ENCODE assay signal across 8 cellular contexts in the genomic region with DNA sequence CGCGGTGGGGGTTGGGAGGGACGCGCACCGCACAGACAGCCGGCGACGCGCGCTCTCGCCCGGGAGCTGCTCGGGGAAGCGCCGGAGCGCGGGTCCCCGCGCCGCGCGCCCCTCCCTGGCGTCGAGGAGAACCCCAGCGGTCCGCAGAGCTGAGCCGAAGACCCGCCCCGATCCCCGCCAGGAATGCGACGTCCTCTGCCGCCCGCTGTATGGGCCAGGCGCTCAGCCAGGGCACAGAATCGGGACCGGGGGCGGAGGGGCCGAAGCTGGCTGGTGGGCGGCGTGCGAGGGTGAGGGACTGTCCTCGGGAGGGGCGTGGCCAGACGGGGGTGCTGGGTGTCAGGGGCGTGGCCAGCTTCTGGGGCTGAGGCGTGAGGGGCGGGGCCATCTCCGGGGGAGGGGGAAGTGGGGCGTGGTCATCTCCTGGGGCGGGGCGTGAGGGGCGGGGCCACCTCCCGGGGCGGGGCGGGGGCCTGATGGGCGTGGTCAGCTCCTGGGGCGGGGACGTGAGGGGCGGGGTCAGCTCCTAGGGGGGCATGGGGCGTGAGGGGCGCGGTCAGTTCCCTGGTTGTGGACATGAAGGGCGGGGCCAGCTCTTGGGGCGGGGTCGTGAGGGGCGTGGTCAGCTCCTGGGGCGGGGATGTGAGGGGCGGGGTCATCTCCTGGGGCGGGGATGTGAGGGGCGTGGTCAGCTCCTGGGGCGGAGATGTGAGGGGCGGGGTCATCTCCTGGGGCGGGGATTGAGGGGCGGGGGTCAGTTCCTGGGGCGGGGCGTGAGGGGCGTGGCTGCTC. TPM values are rescaled to one million over a fixed set of nuclear protein-coding genes. Genes with fewer than 3 reads are reported as not detected.
DNase-seq lines count a peak whose midpoint lies in the region; ATAC-seq and TF ChIP-seq lines count a peak whose summit lies in the region.

No MANE protein-coding gene starts in this region.

- no peaks in the 10 kb centered on the region for H3K9me3 ChIP-seq in esophagus (ENCODE audit: control insufficient read depth in 2 of 2, insufficient read depth in 1 of 2, low read depth in 1 of 2, low read length in 1 of 2)
- no peaks in the 10 kb centered on the region for H3K9me3 ChIP-seq in mucosa of descending colon

- H3K36me3 Mint-ChIP-seq in activated T-cell treated with anti-CD3 and anti-CD28 coated beads, Interleukin-2, amount 50 U/mL, for 24 hours (ENCODE audit: low read depth): no peaks in the 10 kb centered on the region

- H3K4me3 ChIP-seq in esophagus (ENCODE audit: low read depth in 1 of 2, low read length in 2 of 2) (peak overlapping the region; percentile 19 to 46), mucosa of descending colon (no peak overlapping the region)

- no peak for TF ChIP-seq CTCF in mucosa of descending colon (IDR thresholded peaks at IDR 0.05)

- no peaks in the 10 kb centered on the region for H3K27me3 ChIP-seq in esophagus (ENCODE audit: control insufficient read depth in 1 of 2, insufficient read depth in 2 of 2, low read length in 2 of 2)

- H3K4me3 Mint-ChIP-seq in activated T-cell treated with anti-CD3 and anti-CD28 coated beads, Interleukin-2, amount 50 U/mL, for 24 hours: no peak overlapping the region

- H3K36me3 ChIP-seq in esophagus (ENCODE audit: control insufficient read depth in 2 of 2, insufficient read depth in 2 of 2, low read length in 1 of 2): no peaks in the 10 kb centered on the region
- no peaks in the 10 kb centered on the region for H3K36me3 ChIP-seq in mucosa of descending colon (ENCODE audit: low read depth)

- peak overlapping the region in 1 of 2 donors; percentile 11 for H3K27ac ChIP-seq in esophagus (ENCODE audit: low read depth in 2 of 2, low read length in 1 of 2)

- ATAC-seq in mucosa of descending colon: peak; percentile 75
- ATAC-seq in HG03342 (IDR thresholded peaks at IDR 0.05; ENCODE audit: unreplicated experiment): no peak
- ATAC-seq in GM18861 (IDR thresholded peaks at IDR 0.05; ENCODE audit: unreplicated experiment): no peak

- peaks cover 13% of the 10 kb centered on the region for H3K27me3 Mint-ChIP-seq in activated T-cell treated with anti-CD3 and anti-CD28 coated beads, Interleukin-2, amount 50 U/mL, for 24 hours

- H3K4me1 Mint-ChIP-seq in activated T-cell treated with anti-CD3 and anti-CD28 coated beads, Interleukin-2, amount 50 U/mL, for 24 hours (ENCODE audit: low read depth): peaks cover 20% of the 10 kb centered on the region

- H3K9me3 Mint-ChIP-seq in activated T-cell treated with anti-CD3 and anti-CD28 coated beads, Interleukin-2, amount 50 U/mL, for 24 hours: no peaks in the 10 kb centered on the region

- H3K4me1 ChIP-seq in esophagus (ENCODE audit: control insufficient read depth in 2 of 2, insufficient read depth in 2 of 2, low read length in 1 of 2) (peaks cover 6 to 14% of the 10 kb centered on the region in 2 donors), mucosa of descending colon (ENCODE audit: low read depth) (peaks cover 2% of the 10 kb centered on the region)

- intact Hi-C loops in mucosa of descending colon (cut with DNase I, micrococcal nuclease): no loop called here

- DNase-seq in Daoy (ENCODE audit: low read depth) (peak; percentile 79), NCI-H526 treated with DMSO at 0.1 percent for 48 hours (lab: John Stamatoyannopoulos, UW) (peak; percentile 53), mucosa of descending colon (peak; percentile 66 to 80 (median 77))
- DNase-seq in activated T-cell treated with anti-CD3 and anti-CD28 coated beads, Interleukin-2, amount 50 U/mL, for 24 hours: peak; percentile 78
- peak; percentile 84 for DNase-seq in stimulated activated CD8-positive, alpha-beta memory T cell treated with anti-CD3 and anti-CD28 coated beads, Interleukin-4, amount 100 ng/mL, for 48 hours

- H3K27ac Mint-ChIP-seq in activated T-cell treated with anti-CD3 and anti-CD28 coated beads, Interleukin-2, amount 50 U/mL, for 24 hours: no peak overlapping the region

- WGBS in esophagus, 2 donors: 5 to 7% methylated on average over 41 to 78 of the region's 78 CpGs

RNA-seq across cellular contexts. Expression of a gene that starts 1.0 kb away (rescaled TPM):
- total RNA-seq in Daoy (2014; rRNA removed; shearing (Covaris generic)): not detected in 2 replicates
- polyA plus RNA-seq in esophagus: 10 to 100 TPM; 18.4 to 42.3 TPM
- 10 to 100 TPM in 2 of 3 donors, 1 to 10 TPM in 1; 2.5 to 45.4 (median 16.1) TPM for total RNA-seq in mucosa of descending colon

RNA-seq across cellular contexts. Expression of a gene that starts 4.5 kb away (rescaled TPM):
- total RNA-seq in Daoy (2014; rRNA removed; shearing (Covaris generic)): not detected in 2 replicates
- under 1 TPM; 0.20 to 0.55 TPM for polyA plus RNA-seq in esophagus
- under 1 TPM in 2 of 3 donors, not detected in 1; 0.17 to 0.76 TPM for total RNA-seq in mucosa of descending colon

RNA-seq across cellular contexts. Expression of a gene that starts 14.0 kb away (rescaled TPM):
- 60.5 and 66.9 TPM in 2 replicates for total RNA-seq in Daoy (2014; rRNA removed; shearing (Covaris generic))
- polyA plus RNA-seq in esophagus: 100 to 1,000 TPM in 1 of 2 donors, 10 to 100 TPM in 1; 49.7 to 119 TPM
- 10 to 100 TPM; 32.0 to 39.9 (median 34.1) TPM for total RNA-seq in mucosa of descending colon

RNA-seq across cellular contexts. Expression of a gene that starts 18.1 kb away (rescaled TPM):
- total RNA-seq in Daoy (2014; rRNA removed; shearing (Covaris generic)): 0.18 and 3.9 TPM in 2 replicates
- polyA plus RNA-seq in esophagus: 100 to 1,000 TPM; 351 to 474 TPM
- total RNA-seq in mucosa of descending colon: 1 to 10 TPM in 1 of 3 donors, under 1 TPM in 2; 0.82 to 1.9 (median 0.99) TPM

RNA-seq across cellular contexts. Expression of a gene that starts 26.2 kb away (rescaled TPM):
- total RNA-seq in Daoy (2014; rRNA removed; shearing (Covaris generic)): not detected in 2 replicates
- under 1 TPM; 0.24 to 0.77 TPM for polyA plus RNA-seq in esophagus
- 10 to 100 TPM in 1 of 3 donors, 1 to 10 TPM in 2; 6.8 to 10.7 (median 7.6) TPM for total RNA-seq in mucosa of descending colon
